1 cellular context compared by ENCODE assay signal in genomic region chr1:964691-965525, GRCh38.
TF ChIP-seq lines count a peak whose summit lies in the region.

No MANE protein-coding gene starts in this region.

TF ChIP-seq in K562, 482 proteins besides CTCF, POLR2A, EP300 and RAD21:
- no peak for TF ChIP-seq ZNF174 (CRISPR knock-in tag; IDR thresholded peaks at IDR 0.05)
- TF ChIP-seq SIN3A (IDR thresholded peaks at IDR 0.05; ENCODE audit: borderline replicate concordance in 2 of 2, control insufficient read depth in 1 of 2, low read depth in 2 of 2, low read length in 2 of 2) = no peak
- no peak for TF ChIP-seq TBL1XR1 (IDR thresholded peaks at IDR 0.05; ENCODE audit: low read length in 2 of 2)
- TF ChIP-seq, protein P1, sequence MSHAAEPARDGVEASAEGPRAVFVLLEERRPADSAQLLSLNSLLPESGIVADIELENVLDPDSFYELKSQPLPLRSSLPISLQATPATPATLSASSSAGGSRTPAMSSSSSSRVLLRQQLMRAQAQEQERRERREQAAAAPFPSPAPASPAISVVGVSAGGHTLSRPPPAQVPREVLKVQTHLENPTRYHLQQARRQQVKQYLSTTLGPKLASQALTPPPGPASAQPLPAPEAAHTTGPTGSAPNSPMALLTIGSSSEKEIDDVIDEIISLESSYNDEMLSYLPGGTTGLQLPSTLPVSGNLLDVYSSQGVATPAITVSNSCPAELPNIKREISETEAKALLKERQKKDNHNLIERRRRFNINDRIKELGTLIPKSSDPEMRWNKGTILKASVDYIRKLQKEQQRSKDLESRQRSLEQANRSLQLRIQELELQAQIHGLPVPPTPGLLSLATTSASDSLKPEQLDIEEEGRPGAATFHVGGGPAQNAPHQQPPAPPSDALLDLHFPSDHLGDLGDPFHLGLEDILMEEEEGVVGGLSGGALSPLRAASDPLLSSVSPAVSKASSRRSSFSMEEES (CRISPR knock-in tag; IDR thresholded peaks at IDR 0.05) = no peak
- TF ChIP-seq ZNF354B (CRISPR knock-in tag; IDR thresholded peaks at IDR 0.05) = no peak
- TF ChIP-seq POU5F1 (IDR thresholded peaks at IDR 0.05; ENCODE audit: borderline replicate concordance, low read depth, low read length, partially characterized antibody) = no peak
- no peak for TF ChIP-seq MED1 (CRISPR knock-in tag; IDR thresholded peaks at IDR 0.05; ENCODE audit: borderline replicate concordance)
- no peak for TF ChIP-seq SIRT6 (IDR thresholded peaks at IDR 0.05; ENCODE audit: low read depth, low read length)
- peak; percentile 37 for TF ChIP-seq RBFOX2 (IDR thresholded peaks at IDR 0.05; ENCODE audit: low read depth, low read length)
- TF ChIP-seq, protein P2, sequence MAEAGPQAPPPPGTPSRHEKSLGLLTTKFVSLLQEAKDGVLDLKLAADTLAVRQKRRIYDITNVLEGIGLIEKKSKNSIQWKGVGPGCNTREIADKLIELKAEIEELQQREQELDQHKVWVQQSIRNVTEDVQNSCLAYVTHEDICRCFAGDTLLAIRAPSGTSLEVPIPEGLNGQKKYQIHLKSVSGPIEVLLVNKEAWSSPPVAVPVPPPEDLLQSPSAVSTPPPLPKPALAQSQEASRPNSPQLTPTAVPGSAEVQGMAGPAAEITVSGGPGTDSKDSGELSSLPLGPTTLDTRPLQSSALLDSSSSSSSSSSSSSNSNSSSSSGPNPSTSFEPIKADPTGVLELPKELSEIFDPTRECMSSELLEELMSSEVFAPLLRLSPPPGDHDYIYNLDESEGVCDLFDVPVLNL (CRISPR knock-in tag; IDR thresholded peaks at IDR 0.05; ENCODE audit: low read depth) = no peak
- TF ChIP-seq, protein P3, sequence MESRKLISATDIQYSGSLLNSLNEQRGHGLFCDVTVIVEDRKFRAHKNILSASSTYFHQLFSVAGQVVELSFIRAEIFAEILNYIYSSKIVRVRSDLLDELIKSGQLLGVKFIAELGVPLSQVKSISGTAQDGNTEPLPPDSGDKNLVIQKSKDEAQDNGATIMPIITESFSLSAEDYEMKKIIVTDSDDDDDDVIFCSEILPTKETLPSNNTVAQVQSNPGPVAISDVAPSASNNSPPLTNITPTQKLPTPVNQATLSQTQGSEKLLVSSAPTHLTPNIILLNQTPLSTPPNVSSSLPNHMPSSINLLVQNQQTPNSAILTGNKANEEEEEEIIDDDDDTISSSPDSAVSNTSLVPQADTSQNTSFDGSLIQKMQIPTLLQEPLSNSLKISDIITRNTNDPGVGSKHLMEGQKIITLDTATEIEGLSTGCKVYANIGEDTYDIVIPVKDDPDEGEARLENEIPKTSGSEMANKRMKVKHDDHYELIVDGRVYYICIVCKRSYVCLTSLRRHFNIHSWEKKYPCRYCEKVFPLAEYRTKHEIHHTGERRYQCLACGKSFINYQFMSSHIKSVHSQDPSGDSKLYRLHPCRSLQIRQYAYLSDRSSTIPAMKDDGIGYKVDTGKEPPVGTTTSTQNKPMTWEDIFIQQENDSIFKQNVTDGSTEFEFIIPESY (CRISPR knock-in tag; IDR thresholded peaks at IDR 0.05) = peak; percentile 61
TF ChIP-seq in K562: peak in this region for 2.
